Comparison of ENCODE assay signal across 1 cellular context in the genomic region with DNA sequence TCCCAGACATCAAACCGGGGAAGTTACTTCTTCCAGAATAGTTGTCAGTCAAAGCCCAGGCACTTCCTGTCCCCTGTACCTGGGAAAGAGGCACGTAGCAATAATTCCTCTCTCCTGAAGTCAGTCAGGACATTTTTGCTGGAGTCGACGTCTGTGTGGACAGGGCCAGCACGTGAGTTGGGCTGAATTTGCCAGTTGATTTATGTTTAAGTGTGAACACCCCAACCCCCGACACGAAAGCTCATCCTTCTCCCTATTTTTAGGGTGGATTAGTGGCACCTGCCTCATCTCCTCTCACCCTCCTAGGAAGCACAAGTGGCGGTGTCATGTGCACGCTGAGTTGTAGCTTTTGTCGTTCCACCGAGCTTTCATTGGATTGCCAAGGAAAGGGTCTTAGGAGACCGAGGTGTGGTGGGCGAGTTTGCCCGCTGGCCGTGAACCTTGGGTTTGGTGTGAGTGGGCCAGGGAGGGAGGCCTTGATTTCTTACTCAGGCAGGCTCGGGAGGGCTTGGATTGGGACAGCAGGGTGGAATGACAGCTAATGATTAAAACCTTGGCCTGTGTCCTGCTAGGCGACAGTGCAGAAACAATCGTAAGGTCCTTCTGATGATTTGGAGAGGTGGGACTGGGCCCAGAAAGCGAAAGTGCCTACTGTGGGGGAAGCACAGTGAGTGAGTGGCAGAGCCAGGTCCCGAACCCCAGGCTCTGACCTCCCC.
TF ChIP-seq lines count a peak whose summit lies in the region.

No MANE protein-coding gene starts in this region.

TF ChIP-seq in HepG2, 621 proteins besides CTCF, POLR2A, EP300 and RAD21 (continued from another document and continues in another):
- TF ChIP-seq, protein P1, sequence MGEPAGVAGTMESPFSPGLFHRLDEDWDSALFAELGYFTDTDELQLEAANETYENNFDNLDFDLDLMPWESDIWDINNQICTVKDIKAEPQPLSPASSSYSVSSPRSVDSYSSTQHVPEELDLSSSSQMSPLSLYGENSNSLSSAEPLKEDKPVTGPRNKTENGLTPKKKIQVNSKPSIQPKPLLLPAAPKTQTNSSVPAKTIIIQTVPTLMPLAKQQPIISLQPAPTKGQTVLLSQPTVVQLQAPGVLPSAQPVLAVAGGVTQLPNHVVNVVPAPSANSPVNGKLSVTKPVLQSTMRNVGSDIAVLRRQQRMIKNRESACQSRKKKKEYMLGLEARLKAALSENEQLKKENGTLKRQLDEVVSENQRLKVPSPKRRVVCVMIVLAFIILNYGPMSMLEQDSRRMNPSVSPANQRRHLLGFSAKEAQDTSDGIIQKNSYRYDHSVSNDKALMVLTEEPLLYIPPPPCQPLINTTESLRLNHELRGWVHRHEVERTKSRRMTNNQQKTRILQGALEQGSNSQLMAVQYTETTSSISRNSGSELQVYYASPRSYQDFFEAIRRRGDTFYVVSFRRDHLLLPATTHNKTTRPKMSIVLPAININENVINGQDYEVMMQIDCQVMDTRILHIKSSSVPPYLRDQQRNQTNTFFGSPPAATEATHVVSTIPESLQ (CRISPR knock-in tag; conservative IDR thresholded peaks at IDR 0.05): no peak
- peak; percentile 3; the same call in 1 of the 2 replicates for TF ChIP-seq KDM5B (CRISPR knock-in tag; IDR thresholded peaks at IDR 0.05; ENCODE audit: borderline replicate concordance)
- TF ChIP-seq, protein P2, sequence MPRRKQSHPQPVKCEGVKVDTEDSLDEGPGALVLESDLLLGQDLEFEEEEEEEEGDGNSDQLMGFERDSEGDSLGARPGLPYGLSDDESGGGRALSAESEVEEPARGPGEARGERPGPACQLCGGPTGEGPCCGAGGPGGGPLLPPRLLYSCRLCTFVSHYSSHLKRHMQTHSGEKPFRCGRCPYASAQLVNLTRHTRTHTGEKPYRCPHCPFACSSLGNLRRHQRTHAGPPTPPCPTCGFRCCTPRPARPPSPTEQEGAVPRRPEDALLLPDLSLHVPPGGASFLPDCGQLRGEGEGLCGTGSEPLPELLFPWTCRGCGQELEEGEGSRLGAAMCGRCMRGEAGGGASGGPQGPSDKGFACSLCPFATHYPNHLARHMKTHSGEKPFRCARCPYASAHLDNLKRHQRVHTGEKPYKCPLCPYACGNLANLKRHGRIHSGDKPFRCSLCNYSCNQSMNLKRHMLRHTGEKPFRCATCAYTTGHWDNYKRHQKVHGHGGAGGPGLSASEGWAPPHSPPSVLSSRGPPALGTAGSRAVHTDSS (CRISPR knock-in tag; conservative IDR thresholded peaks at IDR 0.05): no peak
- TF ChIP-seq PLRG1 (conservative IDR thresholded peaks at IDR 0.05): no peak
- TF ChIP-seq, protein P3, sequence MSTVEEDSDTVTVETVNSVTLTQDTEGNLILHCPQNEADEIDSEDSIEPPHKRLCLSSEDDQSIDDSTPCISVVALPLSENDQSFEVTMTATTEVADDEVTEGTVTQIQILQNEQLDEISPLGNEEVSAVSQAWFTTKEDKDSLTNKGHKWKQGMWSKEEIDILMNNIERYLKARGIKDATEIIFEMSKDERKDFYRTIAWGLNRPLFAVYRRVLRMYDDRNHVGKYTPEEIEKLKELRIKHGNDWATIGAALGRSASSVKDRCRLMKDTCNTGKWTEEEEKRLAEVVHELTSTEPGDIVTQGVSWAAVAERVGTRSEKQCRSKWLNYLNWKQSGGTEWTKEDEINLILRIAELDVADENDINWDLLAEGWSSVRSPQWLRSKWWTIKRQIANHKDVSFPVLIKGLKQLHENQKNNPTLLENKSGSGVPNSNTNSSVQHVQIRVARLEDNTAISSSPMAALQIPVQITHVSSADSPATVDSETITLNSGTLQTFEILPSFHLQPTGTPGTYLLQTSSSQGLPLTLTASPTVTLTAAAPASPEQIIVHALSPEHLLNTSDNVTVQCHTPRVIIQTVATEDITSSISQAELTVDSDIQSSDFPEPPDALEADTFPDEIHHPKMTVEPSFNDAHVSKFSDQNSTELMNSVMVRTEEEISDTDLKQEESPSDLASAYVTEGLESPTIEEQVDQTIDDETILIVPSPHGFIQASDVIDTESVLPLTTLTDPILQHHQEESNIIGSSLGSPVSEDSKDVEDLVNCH (CRISPR knock-in tag; IDR thresholded peaks at IDR 0.05): no peak
- TF ChIP-seq ZMYM4 (CRISPR knock-in tag; IDR thresholded peaks at IDR 0.05): 0 out of 2 replicates have a peak, but pooled peaks have one; percentile 9
- TF ChIP-seq MXD4 (CRISPR knock-in tag; IDR thresholded peaks at IDR 0.05): no peak
- TF ChIP-seq, protein P4, sequence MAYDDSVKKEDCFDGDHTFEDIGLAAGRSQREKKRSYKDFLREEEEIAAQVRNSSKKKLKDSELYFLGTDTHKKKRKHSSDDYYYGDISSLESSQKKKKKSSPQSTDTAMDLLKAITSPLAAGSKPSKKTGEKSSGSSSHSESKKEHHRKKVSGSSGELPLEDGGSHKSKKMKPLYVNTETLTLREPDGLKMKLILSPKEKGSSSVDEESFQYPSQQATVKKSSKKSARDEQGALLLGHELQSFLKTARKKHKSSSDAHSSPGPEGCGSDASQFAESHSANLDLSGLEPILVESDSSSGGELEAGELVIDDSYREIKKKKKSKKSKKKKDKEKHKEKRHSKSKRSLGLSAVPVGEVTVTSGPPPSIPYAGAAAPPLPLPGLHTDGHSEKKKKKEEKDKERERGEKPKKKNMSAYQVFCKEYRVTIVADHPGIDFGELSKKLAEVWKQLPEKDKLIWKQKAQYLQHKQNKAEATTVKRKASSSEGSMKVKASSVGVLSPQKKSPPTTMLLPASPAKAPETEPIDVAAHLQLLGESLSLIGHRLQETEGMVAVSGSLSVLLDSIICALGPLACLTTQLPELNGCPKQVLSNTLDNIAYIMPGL (CRISPR knock-in tag; IDR thresholded peaks at IDR 0.05; ENCODE audit: borderline replicate concordance in 1 of 2, low read depth in 1 of 2): 0 out of 4 replicates have a peak, but pooled peaks of 1 of the 2 experiments have one; percentile 23
- TF ChIP-seq, protein P5, sequence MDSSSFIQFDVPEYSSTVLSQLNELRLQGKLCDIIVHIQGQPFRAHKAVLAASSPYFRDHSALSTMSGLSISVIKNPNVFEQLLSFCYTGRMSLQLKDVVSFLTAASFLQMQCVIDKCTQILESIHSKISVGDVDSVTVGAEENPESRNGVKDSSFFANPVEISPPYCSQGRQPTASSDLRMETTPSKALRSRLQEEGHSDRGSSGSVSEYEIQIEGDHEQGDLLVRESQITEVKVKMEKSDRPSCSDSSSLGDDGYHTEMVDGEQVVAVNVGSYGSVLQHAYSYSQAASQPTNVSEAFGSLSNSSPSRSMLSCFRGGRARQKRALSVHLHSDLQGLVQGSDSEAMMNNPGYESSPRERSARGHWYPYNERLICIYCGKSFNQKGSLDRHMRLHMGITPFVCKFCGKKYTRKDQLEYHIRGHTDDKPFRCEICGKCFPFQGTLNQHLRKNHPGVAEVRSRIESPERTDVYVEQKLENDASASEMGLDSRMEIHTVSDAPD (CRISPR knock-in tag; IDR thresholded peaks at IDR 0.05): no peak
- TF ChIP-seq SAP130 (CRISPR knock-in tag; IDR thresholded peaks at IDR 0.05; ENCODE audit: low read depth): peak; percentile 65; the same call in 1 of the 2 replicates
- TF ChIP-seq TARDBP (CRISPR knock-in tag; IDR thresholded peaks at IDR 0.05): 0 out of 2 replicates have a peak, but pooled peaks have one; percentile 5
- TF ChIP-seq, protein P6, sequence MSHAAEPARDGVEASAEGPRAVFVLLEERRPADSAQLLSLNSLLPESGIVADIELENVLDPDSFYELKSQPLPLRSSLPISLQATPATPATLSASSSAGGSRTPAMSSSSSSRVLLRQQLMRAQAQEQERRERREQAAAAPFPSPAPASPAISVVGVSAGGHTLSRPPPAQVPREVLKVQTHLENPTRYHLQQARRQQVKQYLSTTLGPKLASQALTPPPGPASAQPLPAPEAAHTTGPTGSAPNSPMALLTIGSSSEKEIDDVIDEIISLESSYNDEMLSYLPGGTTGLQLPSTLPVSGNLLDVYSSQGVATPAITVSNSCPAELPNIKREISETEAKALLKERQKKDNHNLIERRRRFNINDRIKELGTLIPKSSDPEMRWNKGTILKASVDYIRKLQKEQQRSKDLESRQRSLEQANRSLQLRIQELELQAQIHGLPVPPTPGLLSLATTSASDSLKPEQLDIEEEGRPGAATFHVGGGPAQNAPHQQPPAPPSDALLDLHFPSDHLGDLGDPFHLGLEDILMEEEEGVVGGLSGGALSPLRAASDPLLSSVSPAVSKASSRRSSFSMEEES (CRISPR knock-in tag; IDR thresholded peaks at IDR 0.05): no peak
- no peak for TF ChIP-seq ELF4 (CRISPR knock-in tag; IDR thresholded peaks at IDR 0.05; ENCODE audit: borderline replicate concordance)
- TF ChIP-seq BHLHE40 (IDR thresholded peaks at IDR 0.05; ENCODE audit: low read length): peak; percentile 63; the same call in 1 of the 2 replicates
- TF ChIP-seq KAT8 (CRISPR knock-in tag; IDR thresholded peaks at IDR 0.05): peak; percentile 50; the same call in 1 of the 2 replicates
- no peak for TF ChIP-seq ARNT2 (CRISPR knock-in tag; IDR thresholded peaks at IDR 0.05; ENCODE audit: low read depth)
- no peak for TF ChIP-seq ZNF629 (CRISPR knock-in tag; conservative IDR thresholded peaks at IDR 0.05)
- no peak for TF ChIP-seq NFE2L1 (CRISPR knock-in tag; IDR thresholded peaks at IDR 0.05; ENCODE audit: borderline replicate concordance)
- 0 out of 2 replicates have a peak, but pooled peaks have one; percentile 0 for TF ChIP-seq TCF7 (IDR thresholded peaks at IDR 0.05; ENCODE audit: low read depth)
- TF ChIP-seq ZFP41 (CRISPR knock-in tag; IDR thresholded peaks at IDR 0.05; ENCODE audit: borderline replicate concordance): no peak
- TF ChIP-seq SIX1 (CRISPR knock-in tag; IDR thresholded peaks at IDR 0.05; ENCODE audit: borderline replicate concordance): no peak
- TF ChIP-seq ARNT (IDR thresholded peaks at IDR 0.05): no peak
- TF ChIP-seq ETV5 (CRISPR knock-in tag; IDR thresholded peaks at IDR 0.05; ENCODE audit: borderline replicate concordance): peak; percentile 36; the same call in 1 of the 2 replicates
- peak; percentile 46; the same call in 1 of the 2 replicates for TF ChIP-seq SALL1 (CRISPR knock-in tag; IDR thresholded peaks at IDR 0.05)
- 0 out of 2 replicates have a peak, but pooled peaks have one; percentile 9 for TF ChIP-seq ELF1 (CRISPR knock-in tag; IDR thresholded peaks at IDR 0.05)
- TF ChIP-seq ZBTB7B (CRISPR knock-in tag; IDR thresholded peaks at IDR 0.05): peak; percentile 23; the same call in 1 of the 2 replicates
- TF ChIP-seq, protein P7, sequence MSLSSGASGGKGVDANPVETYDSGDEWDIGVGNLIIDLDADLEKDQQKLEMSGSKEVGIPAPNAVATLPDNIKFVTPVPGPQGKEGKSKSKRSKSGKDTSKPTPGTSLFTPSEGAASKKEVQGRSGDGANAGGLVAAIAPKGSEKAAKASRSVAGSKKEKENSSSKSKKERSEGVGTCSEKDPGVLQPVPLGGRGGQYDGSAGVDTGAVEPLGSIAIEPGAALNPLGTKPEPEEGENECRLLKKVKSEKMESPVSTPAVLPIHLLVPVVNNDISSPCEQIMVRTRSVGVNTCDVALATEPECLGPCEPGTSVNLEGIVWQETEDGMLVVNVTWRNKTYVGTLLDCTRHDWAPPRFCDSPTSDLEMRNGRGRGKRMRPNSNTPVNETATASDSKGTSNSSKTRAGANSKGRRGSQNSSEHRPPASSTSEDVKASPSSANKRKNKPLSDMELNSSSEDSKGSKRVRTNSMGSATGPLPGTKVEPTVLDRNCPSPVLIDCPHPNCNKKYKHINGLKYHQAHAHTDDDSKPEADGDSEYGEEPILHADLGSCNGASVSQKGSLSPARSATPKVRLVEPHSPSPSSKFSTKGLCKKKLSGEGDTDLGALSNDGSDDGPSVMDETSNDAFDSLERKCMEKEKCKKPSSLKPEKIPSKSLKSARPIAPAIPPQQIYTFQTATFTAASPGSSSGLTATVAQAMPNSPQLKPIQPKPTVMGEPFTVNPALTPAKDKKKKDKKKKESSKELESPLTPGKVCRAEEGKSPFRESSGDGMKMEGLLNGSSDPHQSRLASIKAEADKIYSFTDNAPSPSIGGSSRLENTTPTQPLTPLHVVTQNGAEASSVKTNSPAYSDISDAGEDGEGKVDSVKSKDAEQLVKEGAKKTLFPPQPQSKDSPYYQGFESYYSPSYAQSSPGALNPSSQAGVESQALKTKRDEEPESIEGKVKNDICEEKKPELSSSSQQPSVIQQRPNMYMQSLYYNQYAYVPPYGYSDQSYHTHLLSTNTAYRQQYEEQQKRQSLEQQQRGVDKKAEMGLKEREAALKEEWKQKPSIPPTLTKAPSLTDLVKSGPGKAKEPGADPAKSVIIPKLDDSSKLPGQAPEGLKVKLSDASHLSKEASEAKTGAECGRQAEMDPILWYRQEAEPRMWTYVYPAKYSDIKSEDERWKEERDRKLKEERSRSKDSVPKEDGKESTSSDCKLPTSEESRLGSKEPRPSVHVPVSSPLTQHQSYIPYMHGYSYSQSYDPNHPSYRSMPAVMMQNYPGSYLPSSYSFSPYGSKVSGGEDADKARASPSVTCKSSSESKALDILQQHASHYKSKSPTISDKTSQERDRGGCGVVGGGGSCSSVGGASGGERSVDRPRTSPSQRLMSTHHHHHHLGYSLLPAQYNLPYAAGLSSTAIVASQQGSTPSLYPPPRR (CRISPR knock-in tag; IDR thresholded peaks at IDR 0.05; ENCODE audit: borderline replicate concordance): 0 out of 2 replicates have a peak, but pooled peaks have one; percentile 26
- no peak for TF ChIP-seq NFATC3 (CRISPR knock-in tag; IDR thresholded peaks at IDR 0.05)
- TF ChIP-seq TBX2 (CRISPR knock-in tag; IDR thresholded peaks at IDR 0.05; ENCODE audit: borderline replicate concordance): no peak
- 0 out of 2 replicates have a peak, but pooled peaks have one; percentile 49 for TF ChIP-seq ZNF564 (CRISPR knock-in tag; IDR thresholded peaks at IDR 0.05)
- no peak for TF ChIP-seq ZNF547 (CRISPR knock-in tag; IDR thresholded peaks at IDR 0.05)
- TF ChIP-seq, protein P8, sequence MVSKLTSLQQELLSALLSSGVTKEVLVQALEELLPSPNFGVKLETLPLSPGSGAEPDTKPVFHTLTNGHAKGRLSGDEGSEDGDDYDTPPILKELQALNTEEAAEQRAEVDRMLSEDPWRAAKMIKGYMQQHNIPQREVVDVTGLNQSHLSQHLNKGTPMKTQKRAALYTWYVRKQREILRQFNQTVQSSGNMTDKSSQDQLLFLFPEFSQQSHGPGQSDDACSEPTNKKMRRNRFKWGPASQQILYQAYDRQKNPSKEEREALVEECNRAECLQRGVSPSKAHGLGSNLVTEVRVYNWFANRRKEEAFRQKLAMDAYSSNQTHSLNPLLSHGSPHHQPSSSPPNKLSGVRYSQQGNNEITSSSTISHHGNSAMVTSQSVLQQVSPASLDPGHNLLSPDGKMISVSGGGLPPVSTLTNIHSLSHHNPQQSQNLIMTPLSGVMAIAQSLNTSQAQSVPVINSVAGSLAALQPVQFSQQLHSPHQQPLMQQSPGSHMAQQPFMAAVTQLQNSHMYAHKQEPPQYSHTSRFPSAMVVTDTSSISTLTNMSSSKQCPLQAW (CRISPR knock-in tag; IDR thresholded peaks at IDR 0.05): peak; percentile 45; the same call in 1 of the 2 replicates
- TF ChIP-seq ZFY (CRISPR knock-in tag; IDR thresholded peaks at IDR 0.05): 0 out of 2 replicates have a peak, but pooled peaks have one; percentile 9
- TF ChIP-seq GABPA (IDR thresholded peaks at IDR 0.05; ENCODE audit: low read depth, low read length): no peak
- peak; percentile 16; the same call in 1 of the 2 replicates for TF ChIP-seq GABPA (CRISPR knock-in tag; IDR thresholded peaks at IDR 0.05; ENCODE audit: low read depth)
- TF ChIP-seq, protein P9, sequence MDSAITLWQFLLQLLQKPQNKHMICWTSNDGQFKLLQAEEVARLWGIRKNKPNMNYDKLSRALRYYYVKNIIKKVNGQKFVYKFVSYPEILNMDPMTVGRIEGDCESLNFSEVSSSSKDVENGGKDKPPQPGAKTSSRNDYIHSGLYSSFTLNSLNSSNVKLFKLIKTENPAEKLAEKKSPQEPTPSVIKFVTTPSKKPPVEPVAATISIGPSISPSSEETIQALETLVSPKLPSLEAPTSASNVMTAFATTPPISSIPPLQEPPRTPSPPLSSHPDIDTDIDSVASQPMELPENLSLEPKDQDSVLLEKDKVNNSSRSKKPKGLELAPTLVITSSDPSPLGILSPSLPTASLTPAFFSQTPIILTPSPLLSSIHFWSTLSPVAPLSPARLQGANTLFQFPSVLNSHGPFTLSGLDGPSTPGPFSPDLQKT (CRISPR knock-in tag; IDR thresholded peaks at IDR 0.05; ENCODE audit: borderline replicate concordance): no peak
- no peak for TF ChIP-seq ZNF816 (CRISPR knock-in tag; IDR thresholded peaks at IDR 0.05; ENCODE audit: borderline replicate concordance)
